1 cellular context compared by ENCODE assay signal in the genomic region with DNA sequence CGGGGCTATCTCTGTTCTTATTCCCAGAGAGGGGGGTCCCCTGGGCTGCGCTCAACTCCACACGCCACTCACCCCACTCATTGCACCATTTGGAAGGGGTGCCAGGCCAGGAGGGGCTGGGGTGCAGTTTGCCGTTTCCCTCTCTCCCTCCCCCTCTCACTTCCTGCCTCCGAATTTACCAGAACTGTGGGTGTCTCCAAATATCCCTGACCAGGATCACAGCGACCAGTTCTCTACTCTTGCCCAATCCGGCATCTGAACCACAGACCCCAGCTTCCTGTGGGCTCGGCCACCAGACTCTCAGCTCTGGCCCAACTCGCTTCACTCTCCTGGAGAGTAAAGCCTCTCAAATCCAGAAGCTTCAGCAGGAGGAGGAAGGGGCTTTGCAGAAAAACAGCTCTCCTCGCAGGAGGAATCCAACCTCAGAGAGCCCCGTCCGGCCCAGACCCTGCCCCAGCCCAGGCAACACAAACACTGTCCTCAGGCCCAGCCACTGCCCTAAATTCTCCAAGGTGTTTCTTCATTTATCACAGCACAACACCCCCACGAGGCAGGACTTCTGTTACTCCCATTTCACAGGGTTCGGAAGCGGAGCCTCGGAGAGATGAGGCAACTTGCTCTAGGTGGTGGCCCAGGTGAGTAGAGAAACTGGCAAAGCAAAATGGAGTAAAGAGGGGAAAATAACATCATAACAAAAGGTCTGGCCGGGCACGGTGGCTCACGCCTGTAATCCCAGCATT.
TF ChIP-seq lines count a peak whose summit lies in the region.

No MANE protein-coding gene starts in this region.

TF ChIP-seq in HepG2, 621 proteins besides CTCF, POLR2A, EP300 and RAD21 (continued from another document and continues in another):
- TF ChIP-seq, protein P1, sequence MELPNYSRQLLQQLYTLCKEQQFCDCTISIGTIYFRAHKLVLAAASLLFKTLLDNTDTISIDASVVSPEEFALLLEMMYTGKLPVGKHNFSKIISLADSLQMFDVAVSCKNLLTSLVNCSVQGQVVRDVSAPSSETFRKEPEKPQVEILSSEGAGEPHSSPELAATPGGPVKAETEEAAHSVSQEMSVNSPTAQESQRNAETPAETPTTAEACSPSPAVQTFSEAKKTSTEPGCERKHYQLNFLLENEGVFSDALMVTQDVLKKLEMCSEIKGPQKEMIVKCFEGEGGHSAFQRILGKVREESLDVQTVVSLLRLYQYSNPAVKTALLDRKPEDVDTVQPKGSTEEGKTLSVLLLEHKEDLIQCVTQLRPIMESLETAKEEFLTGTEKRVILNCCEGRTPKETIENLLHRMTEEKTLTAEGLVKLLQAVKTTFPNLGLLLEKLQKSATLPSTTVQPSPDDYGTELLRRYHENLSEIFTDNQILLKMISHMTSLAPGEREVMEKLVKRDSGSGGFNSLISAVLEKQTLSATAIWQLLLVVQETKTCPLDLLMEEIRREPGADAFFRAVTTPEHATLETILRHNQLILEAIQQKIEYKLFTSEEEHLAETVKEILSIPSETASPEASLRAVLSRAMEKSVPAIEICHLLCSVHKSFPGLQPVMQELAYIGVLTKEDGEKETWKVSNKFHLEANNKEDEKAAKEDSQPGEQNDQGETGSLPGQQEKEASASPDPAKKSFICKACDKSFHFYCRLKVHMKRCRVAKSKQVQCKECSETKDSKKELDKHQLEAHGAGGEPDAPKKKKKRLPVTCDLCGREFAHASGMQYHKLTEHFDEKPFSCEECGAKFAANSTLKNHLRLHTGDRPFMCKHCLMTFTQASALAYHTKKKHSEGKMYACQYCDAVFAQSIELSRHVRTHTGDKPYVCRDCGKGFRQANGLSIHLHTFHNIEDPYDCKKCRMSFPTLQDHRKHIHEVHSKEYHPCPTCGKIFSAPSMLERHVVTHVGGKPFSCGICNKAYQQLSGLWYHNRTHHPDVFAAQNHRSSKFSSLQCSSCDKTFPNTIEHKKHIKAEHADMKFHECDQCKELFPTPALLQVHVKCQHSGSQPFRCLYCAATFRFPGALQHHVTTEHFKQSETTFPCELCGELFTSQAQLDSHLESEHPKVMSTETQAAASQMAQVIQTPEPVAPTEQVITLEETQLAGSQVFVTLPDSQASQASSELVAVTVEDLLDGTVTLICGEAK (IDR thresholded peaks at IDR 0.05), result no peak
- TF ChIP-seq, protein P1 (CRISPR knock-in tag; IDR thresholded peaks at IDR 0.05), result 0 out of 2 replicates have a peak, but pooled peaks have one; percentile 60
- TF ChIP-seq ARNTL (CRISPR knock-in tag; IDR thresholded peaks at IDR 0.05), result peak; percentile 42; the same call in 1 of the 2 replicates
- TF ChIP-seq, protein P2, sequence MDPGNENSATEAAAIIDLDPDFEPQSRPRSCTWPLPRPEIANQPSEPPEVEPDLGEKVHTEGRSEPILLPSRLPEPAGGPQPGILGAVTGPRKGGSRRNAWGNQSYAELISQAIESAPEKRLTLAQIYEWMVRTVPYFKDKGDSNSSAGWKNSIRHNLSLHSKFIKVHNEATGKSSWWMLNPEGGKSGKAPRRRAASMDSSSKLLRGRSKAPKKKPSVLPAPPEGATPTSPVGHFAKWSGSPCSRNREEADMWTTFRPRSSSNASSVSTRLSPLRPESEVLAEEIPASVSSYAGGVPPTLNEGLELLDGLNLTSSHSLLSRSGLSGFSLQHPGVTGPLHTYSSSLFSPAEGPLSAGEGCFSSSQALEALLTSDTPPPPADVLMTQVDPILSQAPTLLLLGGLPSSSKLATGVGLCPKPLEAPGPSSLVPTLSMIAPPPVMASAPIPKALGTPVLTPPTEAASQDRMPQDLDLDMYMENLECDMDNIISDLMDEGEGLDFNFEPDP (CRISPR knock-in tag; conservative IDR thresholded peaks at IDR 0.05), result 0 out of 2 replicates have a peak, but pooled peaks have one; percentile 74
- TF ChIP-seq PLRG1 (conservative IDR thresholded peaks at IDR 0.05), result no peak
- TF ChIP-seq BORCS8-MEF2B (CRISPR knock-in tag; IDR thresholded peaks at IDR 0.05), result no peak
- 0 out of 2 replicates have a peak, but pooled peaks have one; percentile 47 for TF ChIP-seq ZBTB42 (CRISPR knock-in tag; IDR thresholded peaks at IDR 0.05)
- no peak for TF ChIP-seq CENPT (CRISPR knock-in tag; IDR thresholded peaks at IDR 0.05; ENCODE audit: low read depth)
- TF ChIP-seq, protein P3, sequence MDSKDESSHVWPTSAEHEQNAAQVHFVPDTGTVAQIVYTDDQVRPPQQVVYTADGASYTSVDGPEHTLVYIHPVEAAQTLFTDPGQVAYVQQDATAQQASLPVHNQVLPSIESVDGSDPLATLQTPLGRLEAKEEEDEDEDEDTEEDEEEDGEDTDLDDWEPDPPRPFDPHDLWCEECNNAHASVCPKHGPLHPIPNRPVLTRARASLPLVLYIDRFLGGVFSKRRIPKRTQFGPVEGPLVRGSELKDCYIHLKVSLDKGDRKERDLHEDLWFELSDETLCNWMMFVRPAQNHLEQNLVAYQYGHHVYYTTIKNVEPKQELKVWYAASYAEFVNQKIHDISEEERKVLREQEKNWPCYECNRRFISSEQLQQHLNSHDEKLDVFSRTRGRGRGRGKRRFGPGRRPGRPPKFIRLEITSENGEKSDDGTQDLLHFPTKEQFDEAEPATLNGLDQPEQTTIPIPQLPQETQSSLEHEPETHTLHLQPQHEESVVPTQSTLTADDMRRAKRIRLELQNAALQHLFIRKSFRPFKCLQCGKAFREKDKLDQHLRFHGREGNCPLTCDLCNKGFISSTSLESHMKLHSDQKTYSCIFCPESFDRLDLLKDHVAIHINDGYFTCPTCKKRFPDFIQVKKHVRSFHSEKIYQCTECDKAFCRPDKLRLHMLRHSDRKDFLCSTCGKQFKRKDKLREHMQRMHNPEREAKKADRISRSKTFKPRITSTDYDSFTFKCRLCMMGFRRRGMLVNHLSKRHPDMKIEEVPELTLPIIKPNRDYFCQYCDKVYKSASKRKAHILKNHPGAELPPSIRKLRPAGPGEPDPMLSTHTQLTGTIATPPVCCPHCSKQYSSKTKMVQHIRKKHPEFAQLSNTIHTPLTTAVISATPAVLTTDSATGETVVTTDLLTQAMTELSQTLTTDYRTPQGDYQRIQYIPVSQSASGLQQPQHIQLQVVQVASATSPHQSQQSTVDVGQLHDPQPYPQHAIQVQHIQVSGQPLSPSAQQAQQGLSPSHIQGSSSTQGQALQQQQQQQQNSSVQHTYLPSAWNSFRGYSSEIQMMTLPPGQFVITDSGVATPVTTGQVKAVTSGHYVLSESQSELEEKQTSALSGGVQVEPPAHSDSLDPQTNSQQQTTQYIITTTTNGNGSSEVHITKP (CRISPR knock-in tag; IDR thresholded peaks at IDR 0.05; ENCODE audit: low read depth), result peak; percentile 89
- TF ChIP-seq MEIS2 (CRISPR knock-in tag; IDR thresholded peaks at IDR 0.05), result peak; percentile 32; the same call in 1 of the 2 replicates
- TF ChIP-seq ZSCAN12 (CRISPR knock-in tag; IDR thresholded peaks at IDR 0.05), result 0 out of 2 replicates have a peak, but pooled peaks have one; percentile 48
- TF ChIP-seq ZNF143 (CRISPR knock-in tag; IDR thresholded peaks at IDR 0.05), result no peak
- no peak for TF ChIP-seq SOX13 (IDR thresholded peaks at IDR 0.05)
- TF ChIP-seq SOX13 (CRISPR knock-in tag; conservative IDR thresholded peaks at IDR 0.05 in 1 of 2, IDR thresholded peaks at IDR 0.05 in 1 of 2), result 0 out of 4 replicates have a peak, but pooled peaks of 1 of the 2 experiments have one; percentile 4
- peak; percentile 31; the same call in 1 of the 2 replicates for TF ChIP-seq HNF4A (CRISPR knock-in tag; IDR thresholded peaks at IDR 0.05)
- 0 out of 2 replicates have a peak, but pooled peaks have one; percentile 61 for TF ChIP-seq WIZ (CRISPR knock-in tag; IDR thresholded peaks at IDR 0.05)
- TF ChIP-seq, protein P4, sequence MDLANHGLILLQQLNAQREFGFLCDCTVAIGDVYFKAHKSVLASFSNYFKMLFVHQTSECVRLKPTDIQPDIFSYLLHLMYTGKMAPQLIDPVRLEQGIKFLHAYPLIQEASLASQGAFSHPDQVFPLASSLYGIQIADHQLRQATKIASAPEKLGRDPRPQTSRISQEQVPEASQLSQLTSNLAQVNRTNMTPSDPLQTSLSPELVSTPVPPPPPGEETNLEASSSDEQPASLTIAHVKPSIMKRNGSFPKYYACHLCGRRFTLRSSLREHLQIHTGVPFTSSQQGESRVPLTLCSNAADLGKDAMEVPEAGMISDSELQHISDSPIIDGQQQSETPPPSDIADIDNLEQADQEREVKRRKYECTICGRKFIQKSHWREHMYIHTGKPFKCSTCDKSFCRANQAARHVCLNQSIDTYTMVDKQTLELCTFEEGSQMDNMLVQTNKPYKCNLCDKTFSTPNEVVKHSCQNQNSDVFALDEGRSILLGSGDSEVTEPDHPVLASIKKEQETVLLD (CRISPR knock-in tag; IDR thresholded peaks at IDR 0.05; ENCODE audit: low read depth), result 0 out of 2 replicates have a peak, but pooled peaks have one; percentile 12
- TF ChIP-seq, protein P5, sequence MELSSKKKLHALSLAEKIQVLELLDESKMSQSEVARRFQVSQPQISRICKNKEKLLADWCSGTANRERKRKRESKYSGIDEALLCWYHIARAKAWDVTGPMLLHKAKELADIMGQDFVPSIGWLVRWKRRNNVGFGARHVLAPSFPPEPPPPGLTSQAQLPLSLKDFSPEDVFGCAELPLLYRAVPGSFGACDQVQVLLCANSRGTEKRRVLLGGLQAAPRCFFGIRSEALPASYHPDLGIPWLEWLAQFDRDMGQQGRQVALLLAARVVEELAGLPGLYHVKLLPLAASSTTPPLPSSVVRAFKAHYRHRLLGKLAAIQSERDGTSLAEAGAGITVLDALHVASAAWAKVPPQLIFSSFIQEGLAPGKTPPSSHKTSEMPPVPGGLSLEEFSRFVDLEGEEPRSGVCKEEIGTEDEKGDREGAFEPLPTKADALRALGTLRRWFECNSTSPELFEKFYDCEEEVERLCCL (CRISPR knock-in tag; IDR thresholded peaks at IDR 0.05; ENCODE audit: borderline replicate concordance), result no peak
- TF ChIP-seq, protein P6, sequence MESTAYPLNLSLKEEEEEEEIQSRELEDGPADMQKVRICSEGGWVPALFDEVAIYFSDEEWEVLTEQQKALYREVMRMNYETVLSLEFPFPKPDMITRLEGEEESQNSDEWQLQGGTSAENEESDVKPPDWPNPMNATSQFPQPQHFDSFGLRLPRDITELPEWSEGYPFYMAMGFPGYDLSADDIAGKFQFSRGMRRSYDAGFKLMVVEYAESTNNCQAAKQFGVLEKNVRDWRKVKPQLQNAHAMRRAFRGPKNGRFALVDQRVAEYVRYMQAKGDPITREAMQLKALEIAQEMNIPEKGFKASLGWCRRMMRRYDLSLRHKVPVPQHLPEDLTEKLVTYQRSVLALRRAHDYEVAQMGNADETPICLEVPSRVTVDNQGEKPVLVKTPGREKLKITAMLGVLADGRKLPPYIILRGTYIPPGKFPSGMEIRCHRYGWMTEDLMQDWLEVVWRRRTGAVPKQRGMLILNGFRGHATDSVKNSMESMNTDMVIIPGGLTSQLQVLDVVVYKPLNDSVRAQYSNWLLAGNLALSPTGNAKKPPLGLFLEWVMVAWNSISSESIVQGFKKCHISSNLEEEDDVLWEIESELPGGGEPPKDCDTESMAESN (CRISPR knock-in tag; conservative IDR thresholded peaks at IDR 0.05), result no peak
- TF ChIP-seq SNAPC2 (CRISPR knock-in tag; IDR thresholded peaks at IDR 0.05), result no peak
- TF ChIP-seq IKZF1 (IDR thresholded peaks at IDR 0.05), result no peak
- no peak for TF ChIP-seq ZNF383 (CRISPR knock-in tag; IDR thresholded peaks at IDR 0.05; ENCODE audit: borderline replicate concordance)
- TF ChIP-seq ZNF747 (CRISPR knock-in tag; IDR thresholded peaks at IDR 0.05; ENCODE audit: borderline replicate concordance), result peak; percentile 69; the same call in 1 of the 2 replicates
- peak; percentile 10 for TF ChIP-seq HNRNPK (IDR thresholded peaks at IDR 0.05; ENCODE audit: low read depth, low read length, poor library complexity, severe bottlenecking)
- peak; percentile 43; the same call in 1 of the 2 replicates for TF ChIP-seq MED1 (CRISPR knock-in tag; IDR thresholded peaks at IDR 0.05)
- TF ChIP-seq, protein P7, sequence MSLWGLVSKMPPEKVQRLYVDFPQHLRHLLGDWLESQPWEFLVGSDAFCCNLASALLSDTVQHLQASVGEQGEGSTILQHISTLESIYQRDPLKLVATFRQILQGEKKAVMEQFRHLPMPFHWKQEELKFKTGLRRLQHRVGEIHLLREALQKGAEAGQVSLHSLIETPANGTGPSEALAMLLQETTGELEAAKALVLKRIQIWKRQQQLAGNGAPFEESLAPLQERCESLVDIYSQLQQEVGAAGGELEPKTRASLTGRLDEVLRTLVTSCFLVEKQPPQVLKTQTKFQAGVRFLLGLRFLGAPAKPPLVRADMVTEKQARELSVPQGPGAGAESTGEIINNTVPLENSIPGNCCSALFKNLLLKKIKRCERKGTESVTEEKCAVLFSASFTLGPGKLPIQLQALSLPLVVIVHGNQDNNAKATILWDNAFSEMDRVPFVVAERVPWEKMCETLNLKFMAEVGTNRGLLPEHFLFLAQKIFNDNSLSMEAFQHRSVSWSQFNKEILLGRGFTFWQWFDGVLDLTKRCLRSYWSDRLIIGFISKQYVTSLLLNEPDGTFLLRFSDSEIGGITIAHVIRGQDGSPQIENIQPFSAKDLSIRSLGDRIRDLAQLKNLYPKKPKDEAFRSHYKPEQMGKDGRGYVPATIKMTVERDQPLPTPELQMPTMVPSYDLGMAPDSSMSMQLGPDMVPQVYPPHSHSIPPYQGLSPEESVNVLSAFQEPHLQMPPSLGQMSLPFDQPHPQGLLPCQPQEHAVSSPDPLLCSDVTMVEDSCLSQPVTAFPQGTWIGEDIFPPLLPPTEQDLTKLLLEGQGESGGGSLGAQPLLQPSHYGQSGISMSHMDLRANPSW (CRISPR knock-in tag; IDR thresholded peaks at IDR 0.05; ENCODE audit: borderline replicate concordance), result peak; percentile 97
- no peak; the same call in 1 of the 2 replicates for TF ChIP-seq STAG1 (CRISPR knock-in tag; IDR thresholded peaks at IDR 0.05)
- no peak for TF ChIP-seq HNRNPLL (IDR thresholded peaks at IDR 0.05; ENCODE audit: low read depth, low read length, poor library complexity, severe bottlenecking)
- TF ChIP-seq MYNN (CRISPR knock-in tag; IDR thresholded peaks at IDR 0.05; ENCODE audit: low read depth), result 0 out of 2 replicates have a peak, but pooled peaks have one; percentile 11
- TF ChIP-seq CEBPB (IDR thresholded peaks at IDR 0.05; ENCODE audit: borderline replicate concordance, low read depth, low read length), result peak; percentile 94
- 0 out of 2 replicates have a peak, but pooled peaks have one; percentile 21 for TF ChIP-seq ZNF451 (CRISPR knock-in tag; IDR thresholded peaks at IDR 0.05)
